9 cellular contexts compared by ENCODE assay signal in the genomic region with DNA sequence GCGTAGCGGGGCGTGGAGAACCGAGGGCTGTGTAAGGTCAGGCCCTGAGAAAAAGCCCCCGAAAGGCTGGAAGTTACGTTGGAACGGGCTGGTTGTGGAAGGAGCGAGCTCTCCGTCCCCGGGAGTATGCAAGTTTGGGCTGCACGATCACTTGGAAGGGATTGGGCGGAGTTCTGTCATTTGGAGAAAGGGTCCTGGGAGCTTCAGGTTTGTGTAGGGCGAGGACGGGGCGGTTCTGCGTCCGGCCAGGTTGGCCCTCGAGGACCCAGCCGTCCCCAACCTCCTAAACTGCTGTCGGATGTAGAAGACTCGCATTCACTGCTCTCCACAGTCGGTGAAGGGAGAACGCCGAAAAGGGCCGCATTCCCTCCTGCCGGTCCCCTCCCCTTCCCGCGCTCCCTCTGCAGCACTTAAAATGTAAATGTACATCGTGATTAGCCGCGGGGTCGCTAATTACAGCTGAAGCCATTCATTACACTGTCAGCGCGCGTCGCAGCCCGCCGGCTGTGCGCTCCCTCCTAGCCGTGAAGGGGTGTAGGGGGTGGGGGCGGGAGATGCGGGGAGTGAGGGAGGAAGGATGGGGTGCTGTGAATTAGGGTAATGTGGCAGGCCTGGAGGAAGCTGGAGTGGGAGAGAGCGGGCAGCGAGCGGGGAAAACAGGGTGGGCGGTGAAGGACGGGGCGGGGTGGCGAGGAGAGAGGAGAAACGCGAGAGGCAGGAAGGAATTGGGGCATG. TPM values are rescaled to one million over a fixed set of nuclear protein-coding genes. Genes with fewer than 3 reads are reported as not detected.
DNase-seq lines count a peak whose midpoint lies in the region; ATAC-seq and TF ChIP-seq lines count a peak whose summit lies in the region.
"Had no signal": no experiment of that assay in that cellular context is flagged by ENCODE, and none has a peak within 500 bp of the region (broad histone marks: within the 10 kb centered on the region; RNA-seq: fewer than 3 reads in every experiment).

No MANE protein-coding gene starts in this region.

- peaks cover 31% of the 10 kb centered on the region for H3K4me1 Mint-ChIP-seq in activated T-cell treated with anti-CD3 and anti-CD28 coated beads, Interleukin-2, amount 50 U/mL, for 4 hours (ENCODE audit: low read depth)
- H3K4me1 Mint-ChIP-seq in chondrocyte (ENCODE audit: low read depth) = peaks cover 42% of the 10 kb centered on the region

- H3K18ac ChIP-seq in mesendoderm (ENCODE audit: low read length) = no peak overlapping the region

- peak overlapping the region; percentile 79 for H3K27ac Mint-ChIP-seq in chondrocyte (ENCODE audit: unreplicated experiment)

- TF ChIP-seq CTCF in chondrocyte (IDR thresholded peaks at IDR 0.05) = no peak
- no peak for TF ChIP-seq CTCF in tibial artery (IDR thresholded peaks at IDR 0.05)

- no peak overlapping the region for H2BK15ac ChIP-seq in mesendoderm (replicated peaks; ENCODE audit: low read depth)

- H3K4me3 ChIP-seq in mesendoderm (ENCODE audit: low read length) (no peak overlapping the region), tibial artery (peak overlapping the region; percentile 60 to 83)

- H3K4me2 ChIP-seq in mesendoderm (ENCODE audit: low read length) = peak overlapping the region; percentile 73

- H3K36me3 Mint-ChIP-seq in activated T-cell treated with anti-CD3 and anti-CD28 coated beads, Interleukin-2, amount 50 U/mL, for 4 hours (ENCODE audit: insufficient read depth) = no peaks in the 10 kb centered on the region
- no peaks in the 10 kb centered on the region for H3K36me3 Mint-ChIP-seq in chondrocyte (ENCODE audit: low read depth)

- H3K4ac ChIP-seq in mesendoderm (ENCODE audit: low read depth, low read length) = no peak overlapping the region

- H3K56ac ChIP-seq in mesendoderm (ENCODE audit: low read length) = peak overlapping the region; percentile 0

- peak overlapping the region; percentile 55 for H3K4me3 Mint-ChIP-seq in activated T-cell treated with anti-CD3 and anti-CD28 coated beads, Interleukin-2, amount 50 U/mL, for 4 hours
- H3K4me3 Mint-ChIP-seq in chondrocyte (ENCODE audit: unreplicated experiment) = peak overlapping the region; percentile 89

- intact Hi-C loops in tibial artery (cut with DNase I; ENCODE audit: low total_unique reads) = loop anchor here (5.0 to 10.0 kb wide), 2 partner anchors 68 to 324 kb away; no protein-coding TSS in a partner anchor

- H3K9me3 Mint-ChIP-seq in activated T-cell treated with anti-CD3 and anti-CD28 coated beads, Interleukin-2, amount 50 U/mL, for 4 hours = no peaks in the 10 kb centered on the region
- H3K9me3 Mint-ChIP-seq in chondrocyte (ENCODE audit: low read depth) = no peaks in the 10 kb centered on the region

- H4K5ac ChIP-seq in mesendoderm (ENCODE audit: low read length) = no peak overlapping the region

- no peak overlapping the region for H3K27ac ChIP-seq in mesendoderm (ENCODE audit: low read depth, low read length)
- peak overlapping the region; percentile 77 to 93 for H3K27ac ChIP-seq in tibial artery

- H3K27me3 Mint-ChIP-seq in activated T-cell treated with anti-CD3 and anti-CD28 coated beads, Interleukin-2, amount 50 U/mL, for 4 hours (ENCODE audit: low read depth) = peaks cover 25% of the 10 kb centered on the region
- no peaks in the 10 kb centered on the region for H3K27me3 Mint-ChIP-seq in chondrocyte (ENCODE audit: low read depth)

- no CpG with 5 or more reads among the region's 51 CpGs for WGBS in mesendoderm (ENCODE audit: extremely low coverage, insufficient coverage, low lambda C conversion rate)

- H4K8ac ChIP-seq in mesendoderm (ENCODE audit: low read depth, low read length) = no peak overlapping the region

- H2BK120ac ChIP-seq in mesendoderm (ENCODE audit: low read depth, low read length) = no peak overlapping the region

- no peak overlapping the region for H3K9ac ChIP-seq in mesendoderm (ENCODE audit: low read length)

- DNase-seq in activated T-cell treated with anti-CD3 and anti-CD28 coated beads, Interleukin-2, amount 50 U/mL, for 4 hours = no peak
- DNase-seq in activated T-cell treated with anti-CD3 and anti-CD28 coated beads for 4 hours (no peak), chondrocyte (ENCODE audit: low spot score) (no peak), mesendoderm (peak; percentile 79), tibial artery (no peak), DMS 273 (lab: John Stamatoyannopoulos, UW; ENCODE audit: unreplicated experiment) (no peak), NCI-H1105 (lab: John Stamatoyannopoulos, UW) (no peak)

- no peak overlapping the region for H2BK5ac ChIP-seq in mesendoderm (ENCODE audit: low read length)

- H3K36me3 ChIP-seq in mesendoderm (ENCODE audit: control insufficient read depth, insufficient read depth, low read length) (no peaks in the 10 kb centered on the region), tibial artery (no peaks in the 10 kb centered on the region)

- no peaks in the 10 kb centered on the region for H3K79me2 ChIP-seq in mesendoderm (ENCODE audit: control insufficient read depth, insufficient read depth, low read length)

- H3K9me3 ChIP-seq in tibial artery = no peaks in the 10 kb centered on the region
- H3K9me3 ChIP-seq: Caco-2 had no signal

- no peaks in the 10 kb centered on the region for H3K79me1 ChIP-seq in mesendoderm (ENCODE audit: low read length)

- peaks cover 24% of the 10 kb centered on the region for H3K27me3 ChIP-seq in mesendoderm (ENCODE audit: insufficient read depth, low read length, poor library complexity)
- H3K27me3 ChIP-seq in tibial artery = no peaks in the 10 kb centered on the region

- ATAC-seq in activated T-cell treated with anti-CD3 and anti-CD28 coated beads, Interleukin-2, amount 50 U/mL, for 4 hours = no peak
- no peak for ATAC-seq in HG03159 (IDR thresholded peaks at IDR 0.05; ENCODE audit: unreplicated experiment)

- H3K23ac ChIP-seq in mesendoderm (ENCODE audit: low read length) = no peak overlapping the region

- H2AK5ac ChIP-seq in mesendoderm (ENCODE audit: low read length) = no peak overlapping the region

- H3K4me1 ChIP-seq in mesendoderm (ENCODE audit: control insufficient read depth, low read depth, low read length) (peaks cover 11% of the 10 kb centered on the region), tibial artery (peaks cover 4 to 52% (median 36%) of the 10 kb centered on the region in 4 donors)

RNA-seq across cellular contexts. Expression of gene RPP25, which starts 2.5 kb away (rescaled TPM):
- total RNA-seq in activated T-cell treated with anti-CD3 and anti-CD28 coated beads, Interleukin-2, amount 50 U/mL, for 4 hours = 10 to 100 TPM; 10.7 to 15.1 (median 13.3) TPM
- 12.2 to 17.8 TPM (median 17.7 TPM) in 3 replicates for total RNA-seq in chondrocyte
- 4.9 TPM for polyA plus RNA-seq in mesendoderm (2013, experiment 1 of 2)
- 5.1 TPM for polyA plus RNA-seq in mesendoderm (2013, experiment 2 of 2)

RNA-seq across cellular contexts. Expression of gene COX5A, which starts 21.2 kb away (rescaled TPM):
- 100 to 1,000 TPM; 257 to 291 (median 290) TPM for total RNA-seq in activated T-cell treated with anti-CD3 and anti-CD28 coated beads, Interleukin-2, amount 50 U/mL, for 4 hours
- total RNA-seq in chondrocyte = 126 to 133 TPM (median 131 TPM) in 3 replicates
- polyA plus RNA-seq in mesendoderm (2013, experiment 1 of 2) = 353 TPM
- 361 TPM for polyA plus RNA-seq in mesendoderm (2013, experiment 2 of 2)

RNA-seq across cellular contexts. Expression of gene SCAMP5, which starts 36.3 kb away (rescaled TPM):
- 1 to 10 TPM in 2 of 3 donors, under 1 TPM in 1; 0.90 to 6.7 (median 1.8) TPM for total RNA-seq in activated T-cell treated with anti-CD3 and anti-CD28 coated beads, Interleukin-2, amount 50 U/mL, for 4 hours
- 20.6 to 29.3 TPM (median 22.4 TPM) in 3 replicates for total RNA-seq in chondrocyte
- polyA plus RNA-seq in mesendoderm (2013, experiment 1 of 2) = 17.2 TPM
- 17.7 TPM for polyA plus RNA-seq in mesendoderm (2013, experiment 2 of 2)

RNA-seq across cellular contexts. Expression of gene FAM219B, which starts 52.4 kb away (rescaled TPM):
- total RNA-seq in activated T-cell treated with anti-CD3 and anti-CD28 coated beads, Interleukin-2, amount 50 U/mL, for 4 hours = 10 to 100 TPM; 23.6 to 26.6 (median 26.4) TPM
- total RNA-seq in chondrocyte = 78.0 to 97.6 TPM (median 89.9 TPM) in 3 replicates
- 24.2 TPM for polyA plus RNA-seq in mesendoderm (2013, experiment 1 of 2)
- 24.6 TPM for polyA plus RNA-seq in mesendoderm (2013, experiment 2 of 2)
